ENCODE assay signal across 8 cellular contexts in the genomic region with DNA sequence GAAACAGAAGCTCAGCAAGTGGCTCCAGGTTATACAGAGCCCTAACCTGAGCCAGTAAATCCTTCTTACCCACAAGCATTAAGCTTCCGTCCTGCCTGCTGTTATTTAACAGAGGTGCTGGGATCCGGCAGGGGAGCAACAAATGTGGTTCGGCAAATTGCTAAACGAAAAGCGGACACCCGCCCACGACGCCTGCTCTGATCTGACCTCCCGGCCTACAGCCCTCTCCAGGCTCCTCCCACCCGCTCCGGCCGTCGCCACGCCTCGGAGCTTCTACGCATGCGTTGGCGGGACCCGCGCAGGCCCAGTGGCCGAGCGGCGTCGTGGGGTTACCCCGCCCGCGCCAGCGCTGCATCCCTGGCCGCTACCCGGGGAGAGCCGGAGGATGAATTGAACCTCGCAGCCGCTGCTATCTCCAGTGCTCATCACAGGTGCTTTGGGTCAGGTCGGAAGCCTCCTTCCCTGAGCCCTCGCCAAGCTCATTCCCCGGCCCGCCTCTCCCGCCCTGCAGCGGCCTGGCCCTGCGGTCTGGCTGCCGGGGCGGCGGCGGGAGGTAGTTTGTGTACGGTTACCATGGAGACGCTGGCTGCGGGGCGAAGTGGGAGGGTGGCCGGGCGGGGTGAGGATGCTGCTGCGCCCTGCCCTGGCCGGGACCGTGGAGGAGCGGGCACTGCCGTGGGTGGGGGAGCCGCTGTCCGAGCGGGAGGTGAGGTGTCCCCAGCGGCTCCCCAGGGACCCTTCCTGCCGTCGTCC. TPM values are rescaled to one million over a fixed set of nuclear protein-coding genes. Genes with fewer than 3 reads are reported as not detected.
DNase-seq lines count a peak whose midpoint lies in the region; ATAC-seq, FAIRE-seq and TF ChIP-seq lines count a peak whose summit lies in the region.

A gene with protein sequence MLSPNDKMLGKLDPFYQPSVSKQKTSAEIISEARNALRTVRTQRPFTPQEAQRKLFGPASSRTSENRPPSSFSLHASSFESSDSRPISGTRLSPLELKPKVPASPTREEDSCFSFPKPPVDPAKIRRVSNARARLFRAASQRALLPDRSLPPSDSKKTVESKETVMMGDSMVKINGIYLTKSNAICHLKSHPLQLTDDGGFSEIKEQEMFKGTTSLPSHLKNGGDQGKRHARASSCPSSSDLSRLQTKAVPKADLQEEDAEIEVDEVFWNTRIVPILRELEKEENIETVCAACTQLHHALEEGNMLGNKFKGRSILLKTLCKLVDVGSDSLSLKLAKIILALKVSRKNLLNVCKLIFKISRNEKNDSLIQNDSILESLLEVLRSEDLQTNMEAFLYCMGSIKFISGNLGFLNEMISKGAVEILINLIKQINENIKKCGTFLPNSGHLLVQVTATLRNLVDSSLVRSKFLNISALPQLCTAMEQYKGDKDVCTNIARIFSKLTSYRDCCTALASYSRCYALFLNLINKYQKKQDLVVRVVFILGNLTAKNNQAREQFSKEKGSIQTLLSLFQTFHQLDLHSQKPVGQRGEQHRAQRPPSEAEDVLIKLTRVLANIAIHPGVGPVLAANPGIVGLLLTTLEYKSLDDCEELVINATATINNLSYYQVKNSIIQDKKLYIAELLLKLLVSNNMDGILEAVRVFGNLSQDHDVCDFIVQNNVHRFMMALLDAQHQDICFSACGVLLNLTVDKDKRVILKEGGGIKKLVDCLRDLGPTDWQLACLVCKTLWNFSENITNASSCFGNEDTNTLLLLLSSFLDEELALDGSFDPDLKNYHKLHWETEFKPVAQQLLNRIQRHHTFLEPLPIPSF (plus strand): TSS at position 307 of the 753 bp plus-strand sequence. CDS start 5,846 bp downstream, outside the sequence.

- peak within 1 kb of the TSS; percentile 86 for H3K4me3 Mint-ChIP-seq in T-helper 2 cell treated with Interferon-gamma antibody and Interleukin-4, amounts not matched to agents 5 μg/mL and 100 μg/mL, for 36 hours
- H3K4me3 Mint-ChIP-seq in astrocyte (ENCODE audit: unreplicated experiment), result peak within 1 kb of the TSS; percentile 92

- peak in 1 of 2 donors; percentile 37 for TF ChIP-seq POLR2A in vagina (IDR thresholded peaks at IDR 0.05)

- H3K27me3 ChIP-seq in astrocyte (ENCODE audit: insufficient read depth, low read length) (no peaks in the 10 kb centered on the region), rectal smooth muscle tissue (ENCODE audit: control insufficient read depth, insufficient read depth, low read length) (no peaks in the 10 kb centered on the region), vagina (no peaks in the 10 kb centered on the region)

- peaks cover 19% of the 10 kb centered on the region for H3K4me1 Mint-ChIP-seq in T-helper 2 cell treated with Interferon-gamma antibody and Interleukin-4, amounts not matched to agents 5 μg/mL and 100 μg/mL, for 36 hours (ENCODE audit: low read depth)
- peaks cover 3% of the 10 kb centered on the region for H3K4me1 Mint-ChIP-seq in astrocyte (ENCODE audit: low read depth, unreplicated experiment)

- H3K9me3 ChIP-seq in astrocyte (ENCODE audit: insufficient read depth, low read depth, low read length), result no peaks in the 10 kb centered on the region
- no peaks in the 10 kb centered on the region for H3K9me3 ChIP-seq in vagina

- H3K4me3 ChIP-seq in astrocyte (ENCODE audit: insufficient read depth, low read depth, low read length), result peak within 1 kb of the TSS; percentile 83
- H3K4me3 ChIP-seq in rectal smooth muscle tissue (ENCODE audit: low read length), result peak within 1 kb of the TSS; percentile 86
- H3K4me3 ChIP-seq in vagina, result peak within 1 kb of the TSS; percentile 58 to 65

- H3K36me3 Mint-ChIP-seq in T-helper 2 cell treated with Interferon-gamma antibody and Interleukin-4, amounts not matched to agents 5 μg/mL and 100 μg/mL, for 36 hours (ENCODE audit: low read depth), result peaks cover 5% of the 10 kb centered on the region
- no peaks in the 10 kb centered on the region for H3K36me3 Mint-ChIP-seq in astrocyte (ENCODE audit: low read depth, unreplicated experiment)

- H3K27me3 Mint-ChIP-seq in T-helper 2 cell treated with Interferon-gamma antibody and Interleukin-4, amounts not matched to agents 5 μg/mL and 100 μg/mL, for 36 hours (ENCODE audit: low read depth), result peaks cover 17% of the 10 kb centered on the region
- H3K27me3 Mint-ChIP-seq in astrocyte (ENCODE audit: low read depth, unreplicated experiment), result peaks cover 2% of the 10 kb centered on the region

- peak; percentile 96 for ATAC-seq in GM18498 (IDR thresholded peaks at IDR 0.05; ENCODE audit: unreplicated experiment)
- peak; percentile 98 for ATAC-seq in HG02885 (IDR thresholded peaks at IDR 0.05; ENCODE audit: poor library complexity, unreplicated experiment)

- H2AFZ ChIP-seq in astrocyte (ENCODE audit: low read depth, low read length), result peak within 1 kb of the TSS; percentile 92

- no peaks in the 10 kb centered on the region for H3K9me3 Mint-ChIP-seq in T-helper 2 cell treated with Interferon-gamma antibody and Interleukin-4, amounts not matched to agents 5 μg/mL and 100 μg/mL, for 36 hours
- no peaks in the 10 kb centered on the region for H3K9me3 Mint-ChIP-seq in astrocyte (ENCODE audit: unreplicated experiment)

- DNase-seq in NCI-H1694 (lab: John Stamatoyannopoulos, UW) (peak; percentile 60), astrocyte (ENCODE audit: low read depth) (peak; percentile 66), hepatic stellate cell (ENCODE audit: low spot score) (peak; percentile 95), vagina (ENCODE audit: extremely low spot score in 2 of 2) (no peak)
- peak; percentile 93 for DNase-seq in T-helper 2 cell treated with Interferon-gamma antibody and Interleukin-4, amounts not matched to agents 5 μg/mL and 100 μg/mL, for 36 hours (ENCODE audit: low spot score)

- no peak for TF ChIP-seq CTCF in astrocyte (IDR thresholded peaks at IDR 0.05; ENCODE audit: insufficient read depth, low read depth, low read length)
- TF ChIP-seq CTCF in vagina (IDR thresholded peaks at IDR 0.05), result no peak

- H3K27ac ChIP-seq in astrocyte (ENCODE audit: low read depth, low read length), result peak within 1 kb of the TSS; percentile 84
- peak within 1 kb of the TSS; percentile 72 for H3K27ac ChIP-seq in rectal smooth muscle tissue (ENCODE audit: low read depth, low read length)
- H3K27ac ChIP-seq in vagina, result peak within 1 kb of the TSS; percentile 67

- peak within 1 kb of the TSS; percentile 64 for H3K27ac Mint-ChIP-seq in T-helper 2 cell treated with Interferon-gamma antibody and Interleukin-4, amounts not matched to agents 5 μg/mL and 100 μg/mL, for 36 hours
- H3K27ac Mint-ChIP-seq in astrocyte (ENCODE audit: unreplicated experiment), result peak within 1 kb of the TSS; percentile 12

- no peak for FAIRE-seq in astrocyte (lab: Jason Lieb, UNC)

- H3K79me2 ChIP-seq in astrocyte (ENCODE audit: insufficient read depth, low read length), result peaks cover 5% of the 10 kb centered on the region

- intact Hi-C loops in vagina (cut with DNase I), result no loop called here

- H3K4me2 ChIP-seq in astrocyte (ENCODE audit: low read length), result peak within 1 kb of the TSS; percentile 91

- H4K20me1 ChIP-seq in astrocyte (ENCODE audit: insufficient read depth, low read length), result no peaks in the 10 kb centered on the region

- no peaks in the 10 kb centered on the region for H3K36me3 ChIP-seq in astrocyte (ENCODE audit: insufficient read depth, low read length)
- no peaks in the 10 kb centered on the region for H3K36me3 ChIP-seq in rectal smooth muscle tissue (ENCODE audit: control insufficient read depth, insufficient read depth, low read length)
- no peaks in the 10 kb centered on the region for H3K36me3 ChIP-seq in vagina

- H3K9ac ChIP-seq in astrocyte (ENCODE audit: low read length), result peak within 1 kb of the TSS; percentile 87
- H3K9ac ChIP-seq in rectal smooth muscle tissue (ENCODE audit: low read length), result peak within 1 kb of the TSS; percentile 55

- H3K4me1 ChIP-seq in astrocyte (ENCODE audit: insufficient read depth, low read length) (peaks cover 3% of the 10 kb centered on the region), rectal smooth muscle tissue (ENCODE audit: control insufficient read depth, insufficient read depth, low read length) (peaks cover 3% of the 10 kb centered on the region), vagina (peaks cover 8% of the 10 kb centered on the region)

RNA-seq across cellular contexts. Expression of the gene that starts here (rescaled TPM):
- total RNA-seq in astrocyte, result 5.2 and 7.1 TPM in 2 replicates
- 11.5 TPM for total RNA-seq in vagina

Comparison
In these comparisons a context has a peak if more than half of its experiments do, and no peak if none do; other contexts are left out.
1. DNase-seq: peak in NCI-H1694 (single experiment), T-helper 2 cell treated with Interferon-gamma antibody and Interleukin-4, amounts not matched to agents 5 μg/mL and 100 μg/mL, for 36 hours (single experiment), astrocyte (single experiment) and hepatic stellate cell (single experiment); none in vagina (0 of 2).
2. Peak in every context shown above with its lines, with median percentiles within 50 percentile points of each other: H3K27ac ChIP-seq and H3K4me3 ChIP-seq.